In the genomic region with DNA sequence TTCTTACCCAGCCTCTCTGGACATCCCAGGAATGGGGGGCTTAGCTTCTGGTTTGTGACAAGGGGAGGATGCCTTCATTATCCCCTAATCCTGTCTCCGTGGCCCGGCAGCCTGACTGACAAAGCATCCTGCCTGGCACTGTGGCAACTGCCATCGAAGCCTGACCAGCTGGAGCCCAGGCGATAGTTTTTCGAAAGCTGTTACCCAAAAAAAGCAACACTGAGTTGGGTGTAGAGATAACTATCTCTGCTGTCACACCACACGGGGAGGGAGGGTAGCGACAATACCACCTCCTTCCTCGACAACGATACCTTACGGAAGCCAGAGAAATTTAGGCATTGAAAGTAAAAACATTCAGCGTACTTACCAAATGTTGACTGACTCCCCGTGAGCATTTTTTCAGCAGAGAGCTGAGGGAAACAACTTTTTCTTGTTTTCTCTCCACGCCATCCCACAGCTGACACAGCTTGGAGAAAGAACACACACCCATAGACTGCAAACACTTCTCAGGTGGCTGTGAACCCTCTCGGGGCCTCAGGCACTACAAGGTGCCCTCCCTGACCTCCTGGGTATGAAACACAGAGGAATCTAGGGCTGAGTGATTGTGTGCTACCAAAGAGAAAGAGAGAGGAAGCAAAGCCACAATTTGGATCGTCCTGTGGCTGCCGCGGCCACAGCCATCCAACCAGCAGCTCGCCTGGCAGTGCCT, we compare ENCODE assay signal across 12 cellular contexts.
DNase-seq lines count a peak whose midpoint lies in the region; ATAC-seq and TF ChIP-seq lines count a peak whose summit lies in the region.
"Had no signal": no experiment of that assay in that cellular context is flagged by ENCODE, and none has a peak within 500 bp of the region (broad histone marks: within the 10 kb centered on the region; RNA-seq: fewer than 3 reads in every experiment).

No MANE protein-coding gene starts in this region.

- H3K27ac ChIP-seq in tibial artery, result no peak overlapping the region
- H3K27ac ChIP-seq: gastroesophageal sphincter, neutrophil had no signal

- ATAC-seq in T-helper 17 cell (peak; percentile 60), natural killer cell (peak; percentile 65 to 78 (median 74)), GM19452 (IDR thresholded peaks at IDR 0.05; ENCODE audit: unreplicated experiment) (no peak)
- ATAC-seq: gastroesophageal sphincter had no signal

- no peaks in the 10 kb centered on the region for H3K27me3 Mint-ChIP-seq in T-helper 17 cell
- H3K27me3 Mint-ChIP-seq in natural killer cell (ENCODE audit: low read depth in 2 of 2), result no peaks in the 10 kb centered on the region

- no peaks in the 10 kb centered on the region for H3K4me1 ChIP-seq in tibial artery
- H3K4me1 ChIP-seq: gastroesophageal sphincter had no signal

- intact Hi-C loops in natural killer cell (cut with micrococcal nuclease), result loop anchor here (1.0 to 5.0 kb wide), 5 partner anchors 174 to 444 kb away; a partner anchor contains a TSS
- intact Hi-C loops in tibial artery (cut with DNase I; ENCODE audit: low total_unique reads), result no loop called here

- peaks cover 7% of the 10 kb centered on the region for H3K36me3 Mint-ChIP-seq in T-helper 17 cell (ENCODE audit: low read depth)
- H3K36me3 Mint-ChIP-seq in natural killer cell, result no peaks in the 10 kb centered on the region

- H3K4me1 Mint-ChIP-seq in T-helper 17 cell (peaks cover 81% of the 10 kb centered on the region), natural killer cell (peaks cover 77 to 79% of the 10 kb centered on the region in 2 donors)

- H3K36me3 ChIP-seq in tibial artery, result no peaks in the 10 kb centered on the region
- H3K36me3 ChIP-seq: gastroesophageal sphincter, neutrophil had no signal

- H3K9me3 ChIP-seq in T-helper 17 cell (ENCODE audit: control insufficient read depth, low read length, poor library complexity, severe bottlenecking) (no peaks in the 10 kb centered on the region), tibial artery (no peaks in the 10 kb centered on the region)
- H3K9me3 ChIP-seq: gastroesophageal sphincter, neutrophil had no signal

- H3K9me3 Mint-ChIP-seq in natural killer cell, result no peaks in the 10 kb centered on the region

- H3K4me3 ChIP-seq in tibial artery, result no peak overlapping the region
- H3K4me3 ChIP-seq: gastroesophageal sphincter had no signal

- peak overlapping the region; percentile 91 for H3K4me3 Mint-ChIP-seq in T-helper 17 cell
- peak overlapping the region; percentile 90 for H3K4me3 Mint-ChIP-seq in natural killer cell

- DNase-seq in Ammon's horn (ENCODE audit: low spot score) (peak; percentile 11), T-helper 17 cell (peak; percentile 26 to 39 (median 34)), natural killer cell (peak; percentile 49), tibial artery (no peak), erythroblast (lab: John Stamatoyannopoulos, UW) (no peak), HuH-7.5 (ENCODE audit: low spot score) (no peak)
- DNase-seq in activated effector memory CD4-positive, alpha-beta T cell treated with Interleukin-2 at 50 U/mL for 16 hours, result peak; percentile 49
- DNase-seq: EL, KBM-7 had no signal

- no peak for TF ChIP-seq POLR2A in erythroblast (IDR thresholded peaks at IDR 0.05; ENCODE audit: low read length)

- TF ChIP-seq CTCF in natural killer cell (IDR thresholded peaks at IDR 0.05) (no peak), tibial artery (IDR thresholded peaks at IDR 0.05) (no peak)

- H3K27me3 ChIP-seq in tibial artery, result no peaks in the 10 kb centered on the region
- H3K27me3 ChIP-seq: gastroesophageal sphincter, neutrophil had no signal

- peak overlapping the region; percentile 99 for H3K27ac Mint-ChIP-seq in T-helper 17 cell
- H3K27ac Mint-ChIP-seq in natural killer cell, result peak overlapping the region; percentile 87 to 95

Comparison
In these comparisons a context has a peak if more than half of its experiments do, and no peak if none do; other contexts are left out.
1. DNase-seq: peak in Ammon's horn (single experiment), T-helper 17 cell (3 of 3), activated effector memory CD4-positive, alpha-beta T cell treated with Interleukin-2 at 50 U/mL for 16 hours (single experiment) and natural killer cell (single experiment); none in tibial artery (0 of 2), erythroblast (0 of 2) and HuH-7.5 (single experiment).